7 cellular contexts compared by ENCODE assay signal in the genomic region with DNA sequence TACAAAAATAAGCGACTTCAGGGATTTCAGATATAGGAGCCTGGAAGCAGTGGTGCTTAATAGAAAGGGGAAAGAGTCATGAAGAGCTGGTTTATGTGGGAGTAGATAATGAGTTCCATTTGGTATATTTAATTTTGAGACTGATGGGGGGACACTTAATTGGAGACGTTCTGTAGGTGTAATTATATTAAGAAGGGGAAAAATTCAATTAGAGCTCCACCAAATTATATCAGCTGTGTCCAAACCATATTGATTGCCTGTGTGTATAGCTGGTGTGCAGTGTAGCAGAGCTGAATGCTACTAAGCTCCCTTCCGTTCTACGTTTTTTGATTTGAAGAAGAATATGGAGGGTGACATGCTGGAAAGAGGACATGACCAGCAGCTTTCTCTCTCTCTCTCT.
"Had no signal": no experiment of that assay in that cellular context is flagged by ENCODE, and none has a peak within 500 bp of the region (broad histone marks: within the 10 kb centered on the region; RNA-seq: fewer than 3 reads in every experiment).

No MANE protein-coding gene starts in this region.

- DNase-seq: GM23248, GOT3, H7, HFFc6, KBM-7 had no signal

- ATAC-seq: HCT116, HepG2 had no signal
